19 cellular contexts compared by ENCODE assay signal in the genomic region with DNA sequence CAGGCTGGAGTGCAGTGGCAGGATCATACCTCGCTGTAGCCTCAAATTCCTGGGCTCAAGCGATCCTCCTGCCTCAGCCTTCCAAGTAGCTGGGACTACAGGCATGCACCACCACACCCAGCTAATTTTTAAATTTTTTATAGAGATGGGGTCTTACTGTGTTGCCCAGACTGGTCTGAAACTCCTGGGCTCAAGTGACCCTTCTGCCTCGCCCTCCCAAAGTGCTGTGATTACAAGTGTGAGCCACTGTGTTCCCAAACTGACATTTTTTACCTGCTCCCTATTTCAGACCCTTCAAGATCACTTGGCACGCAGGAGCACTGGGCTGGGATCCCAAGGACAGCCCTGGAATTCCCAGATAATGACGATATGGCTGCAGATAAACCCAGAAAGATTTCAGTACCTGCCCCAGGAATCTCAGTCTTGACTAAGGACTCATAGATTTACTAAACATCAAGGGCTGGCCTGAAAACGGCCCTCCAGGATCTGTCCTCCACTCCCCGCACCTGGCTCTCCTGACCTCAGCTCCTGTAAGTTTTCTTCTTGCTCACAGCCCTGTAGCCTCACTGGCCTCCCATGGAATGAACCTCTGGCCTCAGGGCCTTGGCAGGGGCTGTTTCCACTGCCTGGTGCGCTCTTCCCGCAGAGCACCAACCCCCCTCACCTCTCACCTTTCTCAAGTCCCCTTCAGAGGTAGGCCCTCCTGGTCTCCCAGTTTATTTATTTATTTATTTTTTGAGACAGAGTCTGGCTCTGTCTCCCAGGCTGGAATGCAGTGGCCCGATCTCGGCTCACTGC. TPM values are rescaled to one million over a fixed set of nuclear protein-coding genes. Genes with fewer than 3 reads are reported as not detected.
A peak's percentile ranks its signal among the peaks of the same experiment; 100 is the strongest.
DNase-seq lines count a peak whose midpoint lies in the region; ATAC-seq, FAIRE-seq and TF ChIP-seq lines count a peak whose summit lies in the region.
"Had no signal": no experiment of that assay in that cellular context is flagged by ENCODE, and none has a peak within 500 bp of the region (broad histone marks: within the 10 kb centered on the region; RNA-seq: fewer than 3 reads in every experiment).

No MANE protein-coding gene starts in this region.

- H2BK12ac ChIP-seq in H1 (ENCODE audit: low read depth, low read length) = peak overlapping the region; percentile 75

- H3K9me3 ChIP-seq in Caco-2 (no peaks in the 10 kb centered on the region), HEK293 (ENCODE audit: control insufficient read depth, insufficient read depth, low read depth, low read length) (no peaks in the 10 kb centered on the region), H1 (ENCODE audit: insufficient read depth in 2 of 2, low read depth in 1 of 2, low read length in 1 of 2) (no peaks in the 10 kb centered on the region), HAP-1 (no peaks in the 10 kb centered on the region)

- H3K9me3 Mint-ChIP-seq in Caco-2 (ENCODE audit: unreplicated experiment) (no peaks in the 10 kb centered on the region), nephron (no peaks in the 10 kb centered on the region)
- H3K9me3 Mint-ChIP-seq: CD14-positive monocyte had no signal

- H3K27ac Mint-ChIP-seq in Caco-2 (ENCODE audit: unreplicated experiment) (peak overlapping the region; percentile 45), nephron (peak overlapping the region in 1 of 3 experiments; percentile 35)

- BruUV-seq in Caco-2 (replicated peaks; lab: Mats Ljungman, UMichigan) = no TSS peak

- H2AFZ ChIP-seq in H1 (ENCODE audit: low read length) = no peak overlapping the region

- no peak overlapping the region for H3K14ac ChIP-seq in H1 (ENCODE audit: insufficient read length)

- H3K79me1 ChIP-seq in H1 (ENCODE audit: low read depth, low read length) = peaks cover 3% of the 10 kb centered on the region; the same call in 1 of the 2 replicates

- FAIRE-seq in H1 (lab: Jason Lieb, UNC) = no peak
- FAIRE-seq: HTR-8/SVneo had no signal

- no peak overlapping the region for H4K5ac ChIP-seq in H1 (ENCODE audit: insufficient read length, low read depth, low read length)

- H3K79me2 ChIP-seq in H1 (ENCODE audit: control insufficient read depth in 1 of 2, insufficient read depth in 2 of 2, low read length in 2 of 2) = peaks cover 10 to 40% of the 10 kb centered on the region in 2 experiments

- CTCF ChIA-PET in Caco-2 (lab: Charles Lee) = no interaction called here
- CTCF ChIA-PET in HEK293 (lab: Yijun Ruan, JAX) = interaction anchor here (0.6 to 1.6 kb wide), 2 partner anchors 19 to 269 kb away, joined by 3 to 5 read pairs; no protein-coding TSS in a partner anchor
- CTCF ChIA-PET in H1 (lab: Charles Lee; ENCODE audit: partially characterized antibody) = interaction anchor here (0.9 to 2.4 kb wide), 5 partner anchors 12 to 28 kb away, joined by 3 to 7 read pairs (median 3); no protein-coding TSS in a partner anchor

- 90% methylated on average over 11 of the region's 11 CpGs; no CpG with 5 or more reads in 1 of the 2 experiments for WGBS in H1 (ENCODE audit: extremely low coverage in 1 of 2, insufficient coverage in 1 of 2, insufficient read length in 1 of 2, insufficient replicate concordance in 2 of 2, low coverage in 1 of 2, low lambda C conversion rate in 2 of 2, missing lambda C conversion rate in 1 of 2), 2 experiments

- H3K36me3 ChIP-seq in Caco-2 (ENCODE audit: control insufficient read depth, insufficient read depth, low read length) = no peaks in the 10 kb centered on the region
- H3K36me3 ChIP-seq in HEK293 (ENCODE audit: control insufficient read depth in 2 of 2, insufficient read depth in 1 of 2, low read length in 2 of 2) = no peaks in the 10 kb centered on the region
- no peaks in the 10 kb centered on the region for H3K36me3 ChIP-seq in H1 (ENCODE audit: control insufficient read depth in 2 of 4, insufficient read depth in 4 of 4, low read length in 3 of 4)
- H3K36me3 ChIP-seq in HAP-1 (replicated peaks) = no peaks in the 10 kb centered on the region

- ATAC-seq in GM18511 (IDR thresholded peaks at IDR 0.05; ENCODE audit: unreplicated experiment) = no peak
- ATAC-seq: Right ventricle myocardium inferior had no signal

- no peak overlapping the region; the same call in 1 of the 2 replicates for H3K18ac ChIP-seq in H1 (ENCODE audit: extremely low read depth, low read length)

- no peak overlapping the region for H3K23ac ChIP-seq in H1 (ENCODE audit: insufficient read length)

- TF ChIP-seq POLR2A in H1 (IDR thresholded peaks at IDR 0.05; ENCODE audit: control extremely low read depth in 1 of 2, low read depth in 2 of 2, low read length in 2 of 2) = no peak

- no peak overlapping the region for H3K56ac ChIP-seq in H1 (replicated peaks; ENCODE audit: insufficient read length, low read depth, low read length)

- no peak overlapping the region for H4K8ac ChIP-seq in H1 (ENCODE audit: extremely low read depth, insufficient read depth, low read length)

- H2AK5ac ChIP-seq in H1 (ENCODE audit: low read depth, low read length) = no peak overlapping the region

- H2BK5ac ChIP-seq in H1 (ENCODE audit: low read depth, low read length) = peak overlapping the region; percentile 60

- H3K4me3 Mint-ChIP-seq in Caco-2 (ENCODE audit: unreplicated experiment) (no peak overlapping the region), nephron (peak overlapping the region; percentile 31 to 61 (median 48))
- H3K4me3 Mint-ChIP-seq: CD14-positive monocyte had no signal

- H3K27me3 ChIP-seq in Caco-2 (replicated peaks; ENCODE audit: control insufficient read depth, insufficient read depth, low read length) = no peaks in the 10 kb centered on the region
- no peaks in the 10 kb centered on the region for H3K27me3 ChIP-seq in H1 (replicated peaks in 1 of 4; ENCODE audit: control insufficient read depth in 3 of 4, extremely low read depth in 1 of 4, insufficient read depth in 3 of 4, low read length in 3 of 4)
- H3K27me3 ChIP-seq in HAP-1 (ENCODE audit: low read depth) = no peaks in the 10 kb centered on the region

- no peak overlapping the region for H3K4me2 ChIP-seq in H1 (ENCODE audit: insufficient read depth in 1 of 2, low read depth in 2 of 2, low read length in 2 of 2)

- H3K4me3 ChIP-seq in Caco-2 (ENCODE audit: low read depth, low read length) (no peak overlapping the region), HEK293 (ENCODE audit: low read depth, low read length) (no peak overlapping the region), H1 (ENCODE audit: extremely low read depth in 1 of 4, insufficient read depth in 2 of 4, low read depth in 3 of 4, low read length in 4 of 4) (no peak overlapping the region), HAP-1 (no peak overlapping the region)

- H3K36me3 Mint-ChIP-seq in Caco-2 (ENCODE audit: insufficient read depth, unreplicated experiment) (peaks cover 8% of the 10 kb centered on the region), nephron (ENCODE audit: low read depth) (no peaks in the 10 kb centered on the region)
- H3K36me3 Mint-ChIP-seq: CD14-positive monocyte had no signal

- TF ChIP-seq EP300 in H1 (IDR thresholded peaks at IDR 0.05; ENCODE audit: borderline replicate concordance in 1 of 2, low read depth in 2 of 2, low read length in 2 of 2) = no peak

- no peak overlapping the region for H3K9ac ChIP-seq in H1 (replicated peaks in 1 of 4; ENCODE audit: extremely low read depth in 1 of 4, low read depth in 3 of 4, low read length in 3 of 4)

- DNase-seq in Caco-2 (no peak), H1 (ENCODE audit: low read depth in 1 of 2, low spot score in 2 of 2) (no peak), C1 segment of cervical spinal cord (lab: John Stamatoyannopoulos, UW) (no peak), pons (ENCODE audit: low spot score) (no peak), HAP-1 (ENCODE audit: low spot score in 2 of 2) (no peak)
- DNase-seq: Calu3, DMS53, GOT3, NCI-H1417, NCI-H1930, NCI-H510A, NCI-H774 had no signal

- H3K4me1 ChIP-seq in Caco-2 (peaks cover 7% of the 10 kb centered on the region), HEK293 (ENCODE audit: control insufficient read depth, insufficient read depth, low read length) (peaks cover 2% of the 10 kb centered on the region; the same call in 1 of the 2 replicates), H1 (replicated peaks in 1 of 4; ENCODE audit: control insufficient read depth in 3 of 4, insufficient read depth in 4 of 4, low read length in 3 of 4) (peaks cover 16 to 39% (median 26%) of the 10 kb centered on the region in 4 experiments), HAP-1 (peaks cover 20% of the 10 kb centered on the region)

- TF ChIP-seq CTCF in Caco-2 (IDR thresholded peaks at IDR 0.05; ENCODE audit: insufficient read depth in 1 of 2, low read depth in 1 of 2, low read length in 1 of 2, severe bottlenecking in 1 of 2, unreplicated experiment in 1 of 2) (no peak), HEK293 (tag by site-specific recombination; IDR thresholded peaks at IDR 0.05) (no peak), H1 (IDR thresholded peaks at IDR 0.05; ENCODE audit: control extremely low read depth in 1 of 3, insufficient read depth in 1 of 3, low read depth in 1 of 3, low read length in 3 of 3) (no peak), nephron (IDR thresholded peaks at IDR 0.05; ENCODE audit: unreplicated experiment in 3 of 3) (no peak)

- H2BK120ac ChIP-seq in H1 (replicated peaks; ENCODE audit: low read depth, low read length) = peak overlapping the region; percentile 54

- H4K91ac ChIP-seq in H1 (replicated peaks; ENCODE audit: insufficient read length, low read length) = no peak overlapping the region

- H3K27ac ChIP-seq in HEK293 (ENCODE audit: extremely low read depth, low read depth, low read length) (no peak overlapping the region), H1 (ENCODE audit: low read depth, low read length) (no peak overlapping the region)
- H3K27ac ChIP-seq: HL-60 had no signal

- intact Hi-C loops in Caco-2 (cut with micrococcal nuclease; ENCODE audit: unreplicated experiment) = no loop called here

- peaks cover 5% of the 10 kb centered on the region; the same call in 1 of the 2 replicates for H3K23me2 ChIP-seq in H1 (ENCODE audit: low read depth, low read length)

- no peak overlapping the region for H2BK15ac ChIP-seq in H1 (ENCODE audit: low read length)

- H3K4ac ChIP-seq in H1 (replicated peaks; ENCODE audit: insufficient read length, low read depth, low read length) = peak overlapping the region; percentile 91

- H4K20me1 ChIP-seq in H1 (replicated peaks in 1 of 2; ENCODE audit: control insufficient read depth in 1 of 2, insufficient read depth in 2 of 2, low read length in 2 of 2) = peaks cover 0 to 2% of the 10 kb centered on the region in 2 experiments

- H3K4me1 Mint-ChIP-seq in Caco-2 (ENCODE audit: low read depth, unreplicated experiment) (no peaks in the 10 kb centered on the region), nephron (peaks cover 8% of the 10 kb centered on the region)

- in situ Hi-C loops in HAP-1 (cut with MboI; ENCODE audit: low sequenced_read_pairs) = no loop called here

- POLR2A ChIA-PET in Caco-2 (lab: Charles Lee) = no interaction called here
- POLR2A ChIA-PET in HEK293 (lab: Yijun Ruan, JAX) = interaction anchor here (0.6 kb wide), 1 partner anchor 15 kb away, joined by 3 read pairs; no protein-coding TSS in a partner anchor
- POLR2A ChIA-PET in H1 (lab: Charles Lee; ENCODE audit: partially characterized antibody) = interaction anchor here (0.6 to 1.7 kb wide), 8 partner anchors 12 to 81 kb away, joined by 3 to 7 read pairs (median 4); no protein-coding TSS in a partner anchor

- no peak overlapping the region for H2BK20ac ChIP-seq in H1 (ENCODE audit: low read length)

- H3K27me3 Mint-ChIP-seq in Caco-2 (ENCODE audit: insufficient read depth, unreplicated experiment) (no peaks in the 10 kb centered on the region), nephron (ENCODE audit: low read depth) (peaks cover 4% of the 10 kb centered on the region)

- no peak for TF ChIP-seq RAD21 in H1 (IDR thresholded peaks at IDR 0.05 in 1 of 2, conservative IDR thresholded peaks at IDR 0.05 in 1 of 2; ENCODE audit: low read depth in 2 of 2, low read length in 2 of 2)

RNA-seq across cellular contexts. Expression of a gene that starts 3.6 kb away (rescaled TPM):
- total RNA-seq in Caco-2 (2022) = 129 and 139 TPM in 2 replicates
- total RNA-seq in H1 (2021; fragmentation: NEBNext Ultra II Directional; extraction: Animal tissue kit (Norgen Biotek cat#: 25700)) = 244 and 247 TPM in 2 replicates
- 263 and 387 TPM in 2 replicates for polyA plus RNA-seq in H1 (2011; rRNA removed)
- polyA plus RNA-seq in H1 (2011; cell fraction: cytosol; rRNA removed) = 335 TPM
- polyA plus RNA-seq in H1 (2011; cell fraction: nucleus; rRNA removed) = 537 TPM
- polyA plus RNA-seq in H1 (2012, experiment 1 of 2) = 185 to 231 TPM (median 213 TPM) in 4 replicates
- 133 TPM for polyA plus RNA-seq in H1 (2012, experiment 2 of 2)
- polyA plus RNA-seq in H1 (2013, experiment 1 of 2) = 177 TPM
- 168 TPM for polyA plus RNA-seq in H1 (2013, experiment 2 of 2)
- 183 and 358 TPM in 2 replicates for polyA minus RNA-seq in H1 (2011; rRNA and poly(A)+ RNA removed)
- 170 TPM for polyA minus RNA-seq in H1 (2011; cell fraction: cytosol; rRNA and poly(A)+ RNA removed)
- 213 TPM for polyA minus RNA-seq in H1 (2011; cell fraction: nucleus; rRNA and poly(A)+ RNA removed)

RNA-seq across cellular contexts. Expression of a gene that starts 48.0 kb away (rescaled TPM):
- total RNA-seq in Caco-2 (2022) = 52.4 and 53.3 TPM in 2 replicates
- 79.9 and 81.0 TPM in 2 replicates for total RNA-seq in H1 (2021; fragmentation: NEBNext Ultra II Directional; extraction: Animal tissue kit (Norgen Biotek cat#: 25700))
- polyA plus RNA-seq in H1 (2011; rRNA removed) = 41.6 and 70.6 TPM in 2 replicates
- polyA plus RNA-seq in H1 (2011; cell fraction: cytosol; rRNA removed) = 29.5 TPM
- polyA plus RNA-seq in H1 (2011; cell fraction: nucleus; rRNA removed) = 55.9 TPM
- polyA plus RNA-seq in H1 (2012, experiment 1 of 2) = 34.1 to 60.3 TPM (median 56.8 TPM) in 4 replicates
- 49.3 TPM for polyA plus RNA-seq in H1 (2012, experiment 2 of 2)
- 57.6 TPM for polyA plus RNA-seq in H1 (2013, experiment 1 of 2)
- 64.6 TPM for polyA plus RNA-seq in H1 (2013, experiment 2 of 2)
- polyA minus RNA-seq in H1 (2011; rRNA and poly(A)+ RNA removed) = 31.7 and 53.2 TPM in 2 replicates
- polyA minus RNA-seq in H1 (2011; cell fraction: cytosol; rRNA and poly(A)+ RNA removed) = 60.0 TPM
- polyA minus RNA-seq in H1 (2011; cell fraction: nucleus; rRNA and poly(A)+ RNA removed) = 32.2 TPM
